27 cellular contexts compared by ENCODE assay signal in the genomic region with DNA sequence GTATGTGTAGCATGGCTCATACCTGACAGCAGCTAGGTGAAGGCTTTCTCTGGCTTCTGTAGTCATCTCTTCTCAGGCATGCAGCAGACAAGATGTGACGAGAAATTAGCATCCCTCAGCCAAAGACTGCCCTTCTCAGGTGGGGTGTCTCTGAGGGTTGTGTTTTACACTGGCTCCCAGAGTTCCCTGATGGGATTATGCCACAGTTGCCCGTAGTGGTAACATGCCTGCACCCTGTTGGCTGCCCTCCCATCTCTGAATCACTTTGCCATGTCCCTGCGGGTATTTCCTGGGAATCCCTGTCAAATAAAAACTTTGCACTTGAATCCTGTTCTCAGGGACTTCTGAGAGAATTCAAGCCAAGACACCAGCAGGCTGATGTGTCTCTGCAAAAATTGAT.
DNase-seq lines count a peak whose midpoint lies in the region; ATAC-seq, FAIRE-seq and TF ChIP-seq lines count a peak whose summit lies in the region.
"Had no signal": no experiment of that assay in that cellular context is flagged by ENCODE, and none has a peak within 500 bp of the region (broad histone marks: within the 10 kb centered on the region; RNA-seq: fewer than 3 reads in every experiment).

No MANE protein-coding gene starts in this region.

- H4K5ac ChIP-seq in mesendoderm (ENCODE audit: low read length), result no peak overlapping the region

- peaks cover 2% of the 10 kb centered on the region for H3K4me1 ChIP-seq in mesendoderm (ENCODE audit: control insufficient read depth, low read depth, low read length)
- H3K4me1 ChIP-seq: pancreas had no signal

- H4K8ac ChIP-seq in mesendoderm (ENCODE audit: low read depth, low read length), result no peak overlapping the region

- no peak overlapping the region for H3K4me2 ChIP-seq in mesendoderm (ENCODE audit: low read length)

- no peak overlapping the region for H2BK120ac ChIP-seq in mesendoderm (ENCODE audit: low read depth, low read length)

- FAIRE-seq in HTR-8/SVneo (lab: Jason Lieb, UNC) (peak; percentile 51), urothelium cell line (lab: Jason Lieb, UNC) (no peak)
- FAIRE-seq: endothelial cell of umbilical vein, frontal cortex, HepG2, pancreas had no signal

- no peak overlapping the region for H3K27ac ChIP-seq in mesendoderm (ENCODE audit: low read depth, low read length)
- H3K27ac ChIP-seq: pancreas, thoracic aorta had no signal

- H3K4ac ChIP-seq in mesendoderm (ENCODE audit: low read depth, low read length), result no peak overlapping the region

- no peak overlapping the region for H3K9ac ChIP-seq in mesendoderm (ENCODE audit: low read length)

- H3K27me3 ChIP-seq in mesendoderm (ENCODE audit: insufficient read depth, low read length, poor library complexity), result no peaks in the 10 kb centered on the region

- H3K56ac ChIP-seq in mesendoderm (ENCODE audit: low read length), result no peak overlapping the region

- DNase-seq in HTR-8/SVneo (ENCODE audit: insufficient read length, low spot score) (no peak), fibroblast of gingiva (ENCODE audit: low read depth) (peak; percentile 25), urothelium cell line (ENCODE audit: low spot score) (peak; percentile 14), GM19240 (ENCODE audit: insufficient read length, low spot score) (no peak), mesendoderm (no peak)
- no peak for DNase-seq in activated CD4-positive, alpha-beta T cell treated with anti-CD3 and anti-CD28 coated beads, Interleukin-2, amount 50 U/mL, for 1 hour
- DNase-seq: activated CD4-positive, alpha-beta T cell treated with anti-CD3 and anti-CD28 coated beads, Interleukin-2, amount 10 ng/mL, durations not matched to agents 7 days and 5 days; activated CD8-positive, alpha-beta memory T cell treated with anti-CD3 and anti-CD28 coated beads, Interleukin-2, amount 50 U/mL, for 48 hours; activated effector memory CD4-positive, alpha-beta T cell treated with anti-CD3 and anti-CD28 coated beads, Interleukin-2, amount 50 U/mL, for 16 hours; AML-193; CD8-positive, alpha-beta memory T cell; dermis blood vessel endothelial cell; DMS53; HCEC 1CT; MM.1S; naive thymus-derived CD4-positive, alpha-beta T cell; NCI-H1436 treated with DMSO at 0.1 percent for 48 hours; NCI-H69; pancreas; SHP77 treated with DMSO at 0.1 percent for 48 hours; T-helper 1 cell had no signal

- ATAC-seq in SK-N-SH treated with all-trans-retinoic acid at 6 μM for 48 hours, result peak; percentile 25; the same call in 2 of the 3 replicates
- ATAC-seq: HepG2; naive thymus-derived CD4-positive, alpha-beta T cell; pancreas; stimulated activated memory B cell treated with anti-CD40 and anti-IgM and Interleukin-4, amounts not matched to agents 10 μg/mL and 1 μg/mL and 100 μg/mL, for 72 hours had no signal

- no peak overlapping the region for H3K23ac ChIP-seq in mesendoderm (ENCODE audit: low read length)

- no peak overlapping the region for H3K4me3 ChIP-seq in mesendoderm (ENCODE audit: low read length)
- H3K4me3 ChIP-seq: pancreas, thoracic aorta had no signal

- no CpG with 5 or more reads among the region's 3 CpGs for whole genome bisulfite sequencing in mesendoderm (ENCODE audit: extremely low coverage, insufficient coverage, low lambda C conversion rate)

- H3K79me2 ChIP-seq in mesendoderm (ENCODE audit: control insufficient read depth, insufficient read depth, low read length), result no peaks in the 10 kb centered on the region

- no peak overlapping the region for H2BK5ac ChIP-seq in mesendoderm (ENCODE audit: low read length)

- H3K18ac ChIP-seq in mesendoderm (ENCODE audit: low read length), result no peak overlapping the region

- H3K79me1 ChIP-seq in mesendoderm (ENCODE audit: low read length), result no peaks in the 10 kb centered on the region

- H2BK15ac ChIP-seq in mesendoderm (replicated peaks; ENCODE audit: low read depth), result no peak overlapping the region

- H2AK5ac ChIP-seq in mesendoderm (ENCODE audit: low read length), result no peak overlapping the region

- no peaks in the 10 kb centered on the region for H3K36me3 ChIP-seq in mesendoderm (ENCODE audit: control insufficient read depth, insufficient read depth, low read length)
- H3K36me3 ChIP-seq: pancreas, thoracic aorta had no signal

TF ChIP-seq in SK-N-SH treated with all-trans-retinoic acid at 6 μM for 48 hours, 23 proteins besides CTCF, POLR2A, EP300 and RAD21:
- TF ChIP-seq TOX (CRISPR knock-in tag; IDR thresholded peaks at IDR 0.05; ENCODE audit: borderline replicate concordance) (no peak), SNAI2 (CRISPR knock-in tag; IDR thresholded peaks at IDR 0.05) (no peak), BACH2 (CRISPR knock-in tag; IDR thresholded peaks at IDR 0.05; ENCODE audit: borderline replicate concordance) (no peak), ISL1 (CRISPR knock-in tag; IDR thresholded peaks at IDR 0.05) (no peak)
- TF ChIP-seq, protein P1, sequence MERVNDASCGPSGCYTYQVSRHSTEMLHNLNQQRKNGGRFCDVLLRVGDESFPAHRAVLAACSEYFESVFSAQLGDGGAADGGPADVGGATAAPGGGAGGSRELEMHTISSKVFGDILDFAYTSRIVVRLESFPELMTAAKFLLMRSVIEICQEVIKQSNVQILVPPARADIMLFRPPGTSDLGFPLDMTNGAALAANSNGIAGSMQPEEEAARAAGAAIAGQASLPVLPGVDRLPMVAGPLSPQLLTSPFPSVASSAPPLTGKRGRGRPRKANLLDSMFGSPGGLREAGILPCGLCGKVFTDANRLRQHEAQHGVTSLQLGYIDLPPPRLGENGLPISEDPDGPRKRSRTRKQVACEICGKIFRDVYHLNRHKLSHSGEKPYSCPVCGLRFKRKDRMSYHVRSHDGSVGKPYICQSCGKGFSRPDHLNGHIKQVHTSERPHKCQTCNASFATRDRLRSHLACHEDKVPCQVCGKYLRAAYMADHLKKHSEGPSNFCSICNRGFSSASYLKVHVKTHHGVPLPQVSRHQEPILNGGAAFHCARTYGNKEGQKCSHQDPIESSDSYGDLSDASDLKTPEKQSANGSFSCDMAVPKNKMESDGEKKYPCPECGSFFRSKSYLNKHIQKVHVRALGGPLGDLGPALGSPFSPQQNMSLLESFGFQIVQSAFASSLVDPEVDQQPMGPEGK (CRISPR knock-in tag; IDR thresholded peaks at IDR 0.05; ENCODE audit: borderline replicate concordance), result no peak

Comparison
In these comparisons a context has a peak if more than half of its experiments do, and no peak if none do; other contexts are left out.
1. DNase-seq: peak in fibroblast of gingiva (single experiment) and urothelium cell line (single experiment); none in HTR-8/SVneo (single experiment), GM19240 (single experiment), mesendoderm (single experiment) and activated CD4-positive, alpha-beta T cell treated with anti-CD3 and anti-CD28 coated beads, Interleukin-2, amount 50 U/mL, for 1 hour (single experiment).